ENCODE assay signal across 12 cellular contexts in genomic region chr2:127087780-127088495, GRCh38. TPM values are rescaled to one million over a fixed set of nuclear protein-coding genes. Genes with fewer than 3 reads are reported as not detected.
A peak's percentile ranks its signal among the peaks of the same experiment; 100 is the strongest.
DNase-seq lines count a peak whose midpoint lies in the region; ATAC-seq and FAIRE-seq lines count a peak whose summit lies in the region.
"Had no signal": no experiment of that assay in that cellular context is flagged by ENCODE, and none has a peak within 500 bp of the region (broad histone marks: within the 10 kb centered on the region; RNA-seq: fewer than 3 reads in every experiment).

No MANE protein-coding gene starts in this region.

- H3K27me3 ChIP-seq in adipocyte (replicated peaks; ENCODE audit: control insufficient read depth, insufficient read depth, low read length) (no peaks in the 10 kb centered on the region), layer of hippocampus (ENCODE audit: control insufficient read depth, insufficient read depth, low read length) (no peaks in the 10 kb centered on the region), skeletal muscle tissue (ENCODE audit: control insufficient read depth in 3 of 3, insufficient read depth in 3 of 3, low read length in 3 of 3) (no peaks in the 10 kb centered on the region)

- no peaks in the 10 kb centered on the region for H3K36me3 ChIP-seq in adipocyte (ENCODE audit: control insufficient read depth, insufficient read depth, low read length, severe bottlenecking)
- H3K36me3 ChIP-seq in skeletal muscle tissue (ENCODE audit: control insufficient read depth in 3 of 3, insufficient read depth in 3 of 3, low read length in 3 of 3) = peaks cover 0 to 2% (median 0%) of the 10 kb centered on the region in 3 donors

- no peak for ATAC-seq in HG03521 (IDR thresholded peaks at IDR 0.05; ENCODE audit: unreplicated experiment)
- ATAC-seq: activated T-cell treated with anti-CD3 and anti-CD28 coated beads, Interleukin-2, amount 50 U/mL, for 72 hours; natural killer cell had no signal

- peak; percentile 23 for FAIRE-seq in GM19239 (lab: Jason Lieb, UNC)

- H3K9ac ChIP-seq in adipocyte (ENCODE audit: low read length) (peak overlapping the region; percentile 68), skeletal muscle tissue (ENCODE audit: low read depth in 1 of 3, low read length in 3 of 3) (peak overlapping the region; percentile 60 to 79 (median 73))

- H3K27ac ChIP-seq in layer of hippocampus (ENCODE audit: low read depth, low read length) = peak overlapping the region; percentile 83
- peak overlapping the region; percentile 92 for H3K27ac ChIP-seq in skeletal muscle tissue (ENCODE audit: low read depth, low read length)

- H3K4me1 ChIP-seq in adipocyte (ENCODE audit: control insufficient read depth, insufficient read depth, low read length) (peaks cover 51% of the 10 kb centered on the region), skeletal muscle tissue (ENCODE audit: control insufficient read depth in 3 of 3, insufficient read depth in 3 of 3, low read length in 3 of 3) (peaks cover 96 to 100% (median 97%) of the 10 kb centered on the region in 3 donors)

- DNase-seq in GM19239 (ENCODE audit: insufficient read length, low spot score) (no peak), adipocyte (ENCODE audit: low read depth) (no peak), DMS153 treated with DMSO at 0.1 percent for 48 hours (lab: John Stamatoyannopoulos, UW; ENCODE audit: unreplicated experiment) (no peak), DMS153 (lab: John Stamatoyannopoulos, UW) (no peak), NCI-H2107 treated with DMSO at 0.1 percent for 48 hours (lab: John Stamatoyannopoulos, UW; ENCODE audit: unreplicated experiment) (no peak)
- DNase-seq: activated T-cell treated with anti-CD3 and anti-CD28 coated beads, Interleukin-2, amount 50 U/mL, for 72 hours; CD8-positive, alpha-beta memory T cell; natural killer cell; NCI-H1694 had no signal

- H3K4me3 ChIP-seq in adipocyte (ENCODE audit: low read length) (peak overlapping the region; percentile 60), skeletal muscle tissue (ENCODE audit: low read length in 3 of 3) (peak overlapping the region in 2 of 3 donors; percentile 45 to 52)

- H3K9me3 ChIP-seq in adipocyte (ENCODE audit: control insufficient read depth, low read length) (no peaks in the 10 kb centered on the region), skeletal muscle tissue (ENCODE audit: control insufficient read depth in 3 of 3, low read length in 3 of 3) (no peaks in the 10 kb centered on the region)

RNA-seq across cellular contexts. Expression of gene BIN1, which starts 19.0 kb away (rescaled TPM):
- 597 TPM for total RNA-seq in skeletal muscle tissue
